ENCODE assay signal across 33 cellular contexts in genomic region chr2:222851956-222852617, GRCh38.
"Had no signal": no experiment of that assay in that cellular context is flagged by ENCODE, and none has a peak within 500 bp of the region (broad histone marks: within the 10 kb centered on the region; RNA-seq: fewer than 3 reads in every experiment).

No MANE protein-coding gene starts in this region.

- H3K27me3 Mint-ChIP-seq: stimulated activated memory B cell treated with anti-CD40 and anti-IgM and Interleukin-4, amounts not matched to agents 10 μg/mL and 1 μg/mL and 100 μg/mL, for 72 hours had no signal

- H3K36me3 ChIP-seq: brain microvascular endothelial cell, pancreas, prostate gland, sigmoid colon, uterus had no signal

- H3K4me1 Mint-ChIP-seq: mesothelial cell of epicardium; naive B cell; stimulated activated memory B cell treated with anti-CD40 and anti-IgM and Interleukin-4, amounts not matched to agents 10 μg/mL and 1 μg/mL and 100 μg/mL, for 72 hours; stimulated activated naive CD8-positive, alpha-beta T cell treated with anti-CD3 and anti-CD28 coated beads, Interleukin-15, amount 100 ng/mL, for 72 hours had no signal

- H3K27ac ChIP-seq: brain microvascular endothelial cell, coronary artery, dorsolateral prefrontal cortex, pancreas, prostate gland, sigmoid colon, uterus, VCaP had no signal

- H3K4me3 Mint-ChIP-seq: activated naive CD8-positive, alpha-beta T cell; activated T-cell treated with anti-CD3 and anti-CD28 coated beads, Interleukin-2, amount 50 U/mL, for 72 hours; effector memory CD8-positive, alpha-beta T cell; mesothelial cell of epicardium; neural crest cell; stimulated activated memory B cell treated with anti-CD40 and anti-IgM and Interleukin-4, amounts not matched to agents 10 μg/mL and 1 μg/mL and 100 μg/mL, for 72 hours; stimulated activated naive CD8-positive, alpha-beta T cell treated with anti-CD3 and anti-CD28 coated beads, Interleukin-15, amount 100 ng/mL, for 72 hours; type B pancreatic cell had no signal

- ATAC-seq: activated T-cell treated with anti-CD3 and anti-CD28 coated beads, Interleukin-2, amount 50 U/mL, for 72 hours; effector memory CD8-positive, alpha-beta T cell; pancreas; stimulated activated memory B cell treated with anti-CD40 and anti-IgM and Interleukin-4, amounts not matched to agents 10 μg/mL and 1 μg/mL and 100 μg/mL, for 72 hours; stimulated activated naive CD8-positive, alpha-beta T cell treated with anti-CD3 and anti-CD28 coated beads, Interleukin-15, amount 100 ng/mL, for 72 hours had no signal

- DNase-seq: activated CD4-positive, alpha-beta T cell treated with anti-CD3 and anti-CD28 coated beads for 4 hours; activated CD4-positive, alpha-beta T cell treated with anti-CD3 and anti-CD28 coated beads, Interleukin-2, amount 50 U/mL, for 4 hours; activated naive CD4-positive, alpha-beta T cell treated with Interleukin-2 at 50 U/mL for 16 hours; activated T-cell treated with anti-CD3 and anti-CD28 coated beads for 4 hours; activated T-cell treated with anti-CD3 and anti-CD28 coated beads, Interleukin-2, amount 50 U/mL, for 72 hours; aorta; brain microvascular endothelial cell; dorsolateral prefrontal cortex; effector memory CD8-positive, alpha-beta T cell; erythroblast; head of caudate nucleus; hippocampal formation; naive B cell; nucleus accumbens; pancreas; retina; sigmoid colon; stimulated activated CD4-positive, alpha-beta T cell treated with anti-CD3 and anti-CD28 coated beads, Interleukin-1b, Interleukin-23, amount 100 ng/mL, for 48 hours; stimulated activated CD4-positive, alpha-beta T cell treated with anti-CD3 and anti-CD28 coated beads, Interleukin-4, amount 100 ng/mL, for 4 hours; stimulated activated CD8-positive, alpha-beta memory T cell treated with anti-CD3 and anti-CD28 coated beads, Interleukin-4, amount 100 ng/mL, for 48 hours; stimulated activated naive CD8-positive, alpha-beta T cell treated with anti-CD3 and anti-CD28 coated beads, Interleukin-15, amount 100 ng/mL, for 72 hours; substantia nigra; T-helper 9 cell; uterus had no signal

- H3K27ac Mint-ChIP-seq: activated naive CD8-positive, alpha-beta T cell; activated T-cell treated with anti-CD3 and anti-CD28 coated beads, Interleukin-2, amount 50 U/mL, for 72 hours; effector memory CD8-positive, alpha-beta T cell; mesothelial cell of epicardium; naive B cell; stimulated activated memory B cell treated with anti-CD40 and anti-IgM and Interleukin-4, amounts not matched to agents 10 μg/mL and 1 μg/mL and 100 μg/mL, for 72 hours; stimulated activated naive CD8-positive, alpha-beta T cell treated with anti-CD3 and anti-CD28 coated beads, Interleukin-15, amount 100 ng/mL, for 72 hours; type B pancreatic cell had no signal

- H3K9me3 Mint-ChIP-seq: activated T-cell treated with anti-CD3 and anti-CD28 coated beads, Interleukin-2, amount 50 U/mL, for 72 hours; effector memory CD8-positive, alpha-beta T cell; naive B cell; neural crest cell; stimulated activated memory B cell treated with anti-CD40 and anti-IgM and Interleukin-4, amounts not matched to agents 10 μg/mL and 1 μg/mL and 100 μg/mL, for 72 hours; stimulated activated naive CD8-positive, alpha-beta T cell treated with anti-CD3 and anti-CD28 coated beads, Interleukin-15, amount 100 ng/mL, for 72 hours; type B pancreatic cell had no signal

- H3K9me3 ChIP-seq: pancreas, prostate gland, sigmoid colon, uterus had no signal

- H3K4me1 ChIP-seq: pancreas, prostate gland, sigmoid colon, uterus had no signal

- H3K36me3 Mint-ChIP-seq: activated naive CD8-positive, alpha-beta T cell; mesothelial cell of epicardium; naive B cell; stimulated activated memory B cell treated with anti-CD40 and anti-IgM and Interleukin-4, amounts not matched to agents 10 μg/mL and 1 μg/mL and 100 μg/mL, for 72 hours; type B pancreatic cell had no signal

- H3K4me2 ChIP-seq: smooth muscle cell had no signal

- H3K4me3 ChIP-seq: coronary artery, dorsolateral prefrontal cortex, pancreas, prostate gland, sigmoid colon, smooth muscle cell, uterus had no signal

- H3K27me3 ChIP-seq: brain microvascular endothelial cell, dorsolateral prefrontal cortex, pancreas, sigmoid colon, uterus had no signal
